In genomic region chr11:110431212-110432073, GRCh38 we compare ENCODE assay signal across 8 cellular contexts. TPM values are rescaled to one million over a fixed set of nuclear protein-coding genes. Genes with fewer than 3 reads are reported as not detected.
DNase-seq lines count a peak whose midpoint lies in the region; ATAC-seq and TF ChIP-seq lines count a peak whose summit lies in the region.

No MANE protein-coding gene starts in this region.

- H3K9me2 ChIP-seq in HCT116 (ENCODE audit: insufficient read depth) = no peaks in the 10 kb centered on the region

- H3K27me3 Mint-ChIP-seq in WTC11 (ENCODE audit: low read depth) = peaks cover 8% of the 10 kb centered on the region
- no peaks in the 10 kb centered on the region for H3K27me3 Mint-ChIP-seq in stimulated activated naive B cell treated with anti-CD40 and anti-IgM and Interleukin-4, amounts not matched to agents 10 μg/mL and 1 μg/mL and 100 μg/mL, for 72 hours

- CTCF ChIA-PET in HCT116 (lab: Charles Lee) (interaction anchor here (1.2 to 2.9 kb wide), 4 partner anchors 16 to 531 kb away, joined by 3 to 12 read pairs (median 3); no protein-coding TSS in a partner anchor), WTC11 (lab: Charles Lee) (interaction anchor here (2.1 to 2.2 kb wide), 2 partner anchors 230 kb away, joined by 16 to 23 read pairs; no protein-coding TSS in a partner anchor)

- peak overlapping the region; percentile 96 for H3K4me3 Mint-ChIP-seq in WTC11
- H3K4me3 Mint-ChIP-seq in stimulated activated naive B cell treated with anti-CD40 and anti-IgM and Interleukin-4, amounts not matched to agents 10 μg/mL and 1 μg/mL and 100 μg/mL, for 72 hours = peak overlapping the region; percentile 96 to 97

- H3K4me3 ChIP-seq in BLaER1 treated with 17β-estradiol and CSF1 and Interleukin-3, amounts not matched to agents 10 nM and 100 nM = peak overlapping the region; percentile 82 to 99 (median 96)
- H3K4me3 ChIP-seq in HCT116 (replicated peaks in 1 of 2; ENCODE audit: low read depth in 1 of 2, low read length in 2 of 2) (peak overlapping the region; percentile 72 to 89), iPS-18a (ENCODE audit: low read length) (peak overlapping the region; percentile 93)

- no TSS peak for BruUV-seq in HCT116 (replicated peaks; lab: Mats Ljungman, UMichigan)

- TF ChIP-seq CTCF in HCT116 (IDR thresholded peaks at IDR 0.05 in 2 of 3, conservative IDR thresholded peaks at IDR 0.05 in 1 of 3; ENCODE audit: borderline replicate concordance in 1 of 3, insufficient read depth in 1 of 3, low read depth in 2 of 3, low read length in 2 of 3) = no peak
- no peak for TF ChIP-seq CTCF in WTC11 (IDR thresholded peaks at IDR 0.05)

- no peaks in the 10 kb centered on the region for H3K9me3 ChIP-seq in BLaER1 treated with 17β-estradiol and CSF1 and Interleukin-3, amounts not matched to agents 10 nM and 100 nM (replicated peaks in 1 of 11)
- H3K9me3 ChIP-seq in HCT116 (ENCODE audit: control insufficient read depth in 1 of 2, insufficient read depth in 1 of 2, low read depth in 1 of 2, low read length in 2 of 2) (no peaks in the 10 kb centered on the region), iPS-18a (ENCODE audit: control insufficient read depth, low read depth, low read length) (no peaks in the 10 kb centered on the region)

- no peak overlapping the region for H2AFZ ChIP-seq in HCT116 (ENCODE audit: low read depth, low read length, poor library complexity, severe bottlenecking)

- H3K4me1 Mint-ChIP-seq in WTC11 = peaks cover 43% of the 10 kb centered on the region
- H3K4me1 Mint-ChIP-seq in stimulated activated naive B cell treated with anti-CD40 and anti-IgM and Interleukin-4, amounts not matched to agents 10 μg/mL and 1 μg/mL and 100 μg/mL, for 72 hours = peaks cover 20 to 49% of the 10 kb centered on the region in 2 donors

- intact Hi-C loops in HCT116 (cut with micrococcal nuclease) = loop anchor here (2.0 to 5.0 kb wide), 2 partner anchors 339 to 579 kb away; partner anchors contain the start of gene ZC3H12C

- peak overlapping the region; percentile 76 to 95 (median 89) for H3K4me2 ChIP-seq in BLaER1 treated with 17β-estradiol and CSF1 and Interleukin-3, amounts not matched to agents 10 nM and 100 nM
- H3K4me2 ChIP-seq in HCT116 (ENCODE audit: low read length) = peak overlapping the region; percentile 96

- H3K36me3 Mint-ChIP-seq in WTC11 = no peaks in the 10 kb centered on the region
- H3K36me3 Mint-ChIP-seq in stimulated activated naive B cell treated with anti-CD40 and anti-IgM and Interleukin-4, amounts not matched to agents 10 μg/mL and 1 μg/mL and 100 μg/mL, for 72 hours = peaks cover 3 to 4% of the 10 kb centered on the region in 2 donors

- H4K20me1 ChIP-seq in BLaER1 treated with 17β-estradiol and CSF1 and Interleukin-3, amounts not matched to agents 10 nM and 100 nM = peaks cover 25 to 58% (median 47%) of the 10 kb centered on the region in 11 experiments; a peak in 20 of 22 replicates
- no peaks in the 10 kb centered on the region; the same call in 1 of the 2 replicates for H4K20me1 ChIP-seq in HCT116 (ENCODE audit: insufficient read depth)

- TF ChIP-seq RAD21 in HCT116 (IDR thresholded peaks at IDR 0.05; ENCODE audit: low read depth) = no peak

- no peak overlapping the region; the same call in 1 of the 2 replicates for H3K27ac Mint-ChIP-seq in WTC11
- H3K27ac Mint-ChIP-seq in stimulated activated naive B cell treated with anti-CD40 and anti-IgM and Interleukin-4, amounts not matched to agents 10 μg/mL and 1 μg/mL and 100 μg/mL, for 72 hours = peak overlapping the region; percentile 97

- peak overlapping the region; percentile 92 to 99 (median 98); a peak in 21 of 22 replicates for H3K27ac ChIP-seq in BLaER1 treated with 17β-estradiol and CSF1 and Interleukin-3, amounts not matched to agents 10 nM and 100 nM
- H3K27ac ChIP-seq in HCT116 (ENCODE audit: low read depth, low read length) (peak overlapping the region; percentile 84; the same call in 1 of the 2 replicates), iPS-18a (ENCODE audit: low read length) (no peak overlapping the region)

- POLR2A ChIA-PET in HCT116 (lab: Charles Lee) = no interaction called here
- POLR2A ChIA-PET in WTC11 (lab: Charles Lee) = no interaction called here

- ATAC-seq in HCT116 = no peak
- ATAC-seq in WTC11 = no peak
- no peak for ATAC-seq in stimulated activated naive B cell treated with anti-CD40 and anti-IgM and Interleukin-4, amounts not matched to agents 10 μg/mL and 1 μg/mL and 100 μg/mL, for 72 hours (replicated peaks)
- no peak for ATAC-seq in GM18511 (IDR thresholded peaks at IDR 0.05; ENCODE audit: unreplicated experiment)
- ATAC-seq in HG03139 (IDR thresholded peaks at IDR 0.05; ENCODE audit: unreplicated experiment) = no peak

- RAD21 ChIA-PET in HCT116 (lab: Charles Lee; ENCODE audit: low non-redundant PET in 1 of 2, low total read pairs in 2 of 2, uncharacterized antibody in 2 of 2, unreplicated experiment in 2 of 2) = interaction anchor here in 1 of 2 experiments (0.5 kb wide), 1 partner anchor 21 kb away, joined by 3 read pairs; no protein-coding TSS in a partner anchor

- H3K27me3 ChIP-seq in BLaER1 treated with 17β-estradiol and CSF1 and Interleukin-3, amounts not matched to agents 10 nM and 100 nM = no peaks in the 10 kb centered on the region
- no peaks in the 10 kb centered on the region for H3K27me3 ChIP-seq in HCT116 (ENCODE audit: insufficient read depth, low read length)
- H3K27me3 ChIP-seq in iPS-18a (ENCODE audit: control insufficient read depth, insufficient read depth, low read length) = no peaks in the 10 kb centered on the region

- peaks cover 0 to 7% (median 0%) of the 10 kb centered on the region in 11 experiments; a peak in 1 of 22 replicates for H3K36me3 ChIP-seq in BLaER1 treated with 17β-estradiol and CSF1 and Interleukin-3, amounts not matched to agents 10 nM and 100 nM
- H3K36me3 ChIP-seq in HCT116 (ENCODE audit: control insufficient read depth in 1 of 2, insufficient read depth in 2 of 2, low read length in 2 of 2) (no peaks in the 10 kb centered on the region), iPS-18a (ENCODE audit: control insufficient read depth, low read depth, low read length) (no peaks in the 10 kb centered on the region)

- no peak for TF ChIP-seq POLR2A in HCT116 (IDR thresholded peaks at IDR 0.05; ENCODE audit: borderline replicate concordance, extremely low read depth, insufficient read depth, insufficient read length)

- no peaks in the 10 kb centered on the region for H3K9me3 Mint-ChIP-seq in WTC11
- H3K9me3 Mint-ChIP-seq in stimulated activated naive B cell treated with anti-CD40 and anti-IgM and Interleukin-4, amounts not matched to agents 10 μg/mL and 1 μg/mL and 100 μg/mL, for 72 hours = no peaks in the 10 kb centered on the region

- H3K4me1 ChIP-seq in BLaER1 treated with 17β-estradiol and CSF1 and Interleukin-3, amounts not matched to agents 10 nM and 100 nM = peaks cover 38 to 58% (median 51%) of the 10 kb centered on the region in 10 experiments
- H3K4me1 ChIP-seq in HCT116 (ENCODE audit: control insufficient read depth in 1 of 2, insufficient read depth in 2 of 2, low read length in 2 of 2) = peaks cover 35 to 49% of the 10 kb centered on the region in 2 experiments
- H3K4me1 ChIP-seq in iPS-18a (ENCODE audit: control insufficient read depth, low read depth, low read length) = peaks cover 9% of the 10 kb centered on the region

- no peak for DNase-seq in HCT116 (ENCODE audit: low read depth, low spot score)
- no peak for DNase-seq in WTC11 (ENCODE audit: low spot score)
- no peak for DNase-seq in stimulated activated naive B cell treated with anti-CD40 and anti-IgM and Interleukin-4, amounts not matched to agents 10 μg/mL and 1 μg/mL and 100 μg/mL, for 72 hours
- no peak for DNase-seq in NCI-H1694 (lab: John Stamatoyannopoulos, UW)

- peak overlapping the region; percentile 93 to 100 (median 98) for H3K9ac ChIP-seq in BLaER1 treated with 17β-estradiol and CSF1 and Interleukin-3, amounts not matched to agents 10 nM and 100 nM
- H3K9ac ChIP-seq in HCT116 (ENCODE audit: low read length) (peak overlapping the region; percentile 81), iPS-18a (ENCODE audit: low read length) (peak overlapping the region; percentile 77)

- H3K79me2 ChIP-seq in HCT116 (ENCODE audit: insufficient read depth, low read length) = peaks cover 58% of the 10 kb centered on the region

TF ChIP-seq in HCT116, 20 proteins besides CTCF, POLR2A, EP300 and RAD21 (continues in another document):
- TF ChIP-seq ZFX (IDR thresholded peaks at IDR 0.05) = no peak
- TF ChIP-seq FOSL1 (IDR thresholded peaks at IDR 0.05; ENCODE audit: low read depth) = no peak
- no peak for TF ChIP-seq EZH2 (IDR thresholded peaks at IDR 0.05)

TF ChIP-seq in WTC11, 78 proteins besides CTCF, POLR2A, EP300 and RAD21 (continues in another document):
- no peak for TF ChIP-seq SOX15 (CRISPR knock-in tag; IDR thresholded peaks at IDR 0.05)
- TF ChIP-seq ESRRA (CRISPR knock-in tag; IDR thresholded peaks at IDR 0.05; ENCODE audit: borderline replicate concordance) = no peak
- TF ChIP-seq KAT7 (CRISPR knock-in tag; IDR thresholded peaks at IDR 0.05; ENCODE audit: borderline replicate concordance) = no peak
- no peak for TF ChIP-seq IRF2 (CRISPR knock-in tag; IDR thresholded peaks at IDR 0.05; ENCODE audit: borderline replicate concordance, low read depth)

RNA-seq across cellular contexts. Expression of gene FDX1, which starts 1.7 kb away (rescaled TPM):
- total RNA-seq in HCT116 (2021; ENCODE audit: unreplicated experiment) (14.5 TPM), WTC11 (2021) (9.3 to 9.9 TPM (median 9.6 TPM) in 3 replicates)
- 6.0 and 7.0 TPM in 2 replicates for polyA plus RNA-seq in HCT116 (2012)
